In the genomic region with DNA sequence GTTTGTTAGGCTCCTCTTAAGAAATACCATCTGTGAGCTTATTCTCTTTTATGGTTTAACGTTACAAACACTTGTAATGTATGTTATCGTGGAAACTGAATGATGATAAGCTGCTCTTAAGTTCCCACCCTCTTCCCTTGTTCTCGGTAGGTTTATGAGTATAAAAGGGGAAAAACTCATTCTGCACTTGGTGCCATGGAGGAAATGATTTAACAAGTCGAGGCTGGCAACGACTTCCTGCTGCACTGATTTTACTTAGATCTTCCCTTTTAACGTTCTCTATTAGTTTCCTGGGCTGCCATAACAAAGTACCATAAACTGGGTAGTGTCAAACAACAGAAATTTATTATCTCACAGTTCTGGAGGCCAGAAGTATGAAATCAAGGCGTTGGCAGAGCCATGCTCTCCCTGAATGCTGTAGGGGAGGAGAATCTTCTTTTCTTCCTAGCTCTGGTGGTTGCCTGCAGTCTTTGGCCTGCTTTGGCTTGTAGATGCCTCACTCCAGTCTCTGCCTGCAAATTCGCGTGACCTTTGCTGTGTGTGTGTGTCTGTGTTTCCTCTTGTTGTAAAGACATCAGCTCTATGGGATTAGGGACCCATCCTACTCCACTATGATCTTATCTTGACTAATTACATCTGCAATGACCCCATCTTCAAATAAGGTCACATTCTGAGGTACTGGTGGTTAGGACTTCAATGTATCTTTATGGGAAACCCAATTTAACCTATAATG, we compare ENCODE assay signal across 20 cellular contexts. TPM values are rescaled to one million over a fixed set of nuclear protein-coding genes. Genes with fewer than 3 reads are reported as not detected.
A peak's percentile ranks its signal among the peaks of the same experiment; 100 is the strongest.
DNase-seq lines count a peak whose midpoint lies in the region; ATAC-seq, FAIRE-seq and TF ChIP-seq lines count a peak whose summit lies in the region.
"Had no signal": no experiment of that assay in that cellular context is flagged by ENCODE, and none has a peak within 500 bp of the region (broad histone marks: within the 10 kb centered on the region; RNA-seq: fewer than 3 reads in every experiment).

No MANE protein-coding gene starts in this region.

- DNase-seq in OCI-LY7 (ENCODE audit: low spot score) (no peak), hepatocyte (ENCODE audit: low spot score) (no peak), pancreas (no peak), amniotic stem cell (lab: John Stamatoyannopoulos, UW) (no peak), substantia nigra (lab: John Stamatoyannopoulos, UW) (no peak), anterior cingulate cortex (lab: John Stamatoyannopoulos, UW) (no peak), GM23338 (ENCODE audit: low spot score) (no peak)
- DNase-seq: activated B cell treated with CpG ODN at 0.5 μM for 24 hours; activated CD4-positive, alpha-beta memory T cell treated with anti-CD3 and anti-CD28 coated beads, Interleukin-2, amount 10 ng/mL, durations not matched to agents 7 days and 5 days; activated naive CD4-positive, alpha-beta T cell treated with anti-CD3 and anti-CD28 coated beads, Interleukin-2, amount 10 ng/mL, durations not matched to agents 7 days and 5 days; effector CD8-positive, alpha-beta T cell; left lung; NCI-H1092 treated with DMSO at 0.1 percent for 48 hours; NCI-H2081; nucleus accumbens; T-helper 9 cell had no signal

- no peaks in the 10 kb centered on the region for H4K20me1 ChIP-seq in BLaER1
- H4K20me1 ChIP-seq in OCI-LY7 (ENCODE audit: insufficient read depth, low read length), result no peaks in the 10 kb centered on the region
- no peaks in the 10 kb centered on the region for H4K20me1 ChIP-seq in hepatocyte (ENCODE audit: insufficient read depth, poor library complexity, severe bottlenecking)
- no peaks in the 10 kb centered on the region for H4K20me1 ChIP-seq in GM23338 (replicated peaks; ENCODE audit: insufficient read depth)

- no peaks in the 10 kb centered on the region for H3K9me3 Mint-ChIP-seq in GM23338
- H3K9me3 Mint-ChIP-seq: activated B cell treated with CpG ODN at 0.5 μM for 24 hours; activated CD4-positive, alpha-beta memory T cell treated with anti-CD3 and anti-CD28 coated beads, Interleukin-2, amount 10 ng/mL, durations not matched to agents 7 days and 5 days had no signal

- H3K4me2 ChIP-seq in BLaER1 (peak overlapping the region; percentile 26), OCI-LY7 (ENCODE audit: low read length) (no peak overlapping the region), hepatocyte (peak overlapping the region; percentile 61), GM23338 (no peak overlapping the region)

- intact Hi-C loops in OCI-LY7 (cut with micrococcal nuclease; ENCODE audit: unreplicated experiment), result no loop called here
- intact Hi-C loops in pancreas (cut with DNase I), result no loop called here

- no peaks in the 10 kb centered on the region for H3K79me2 ChIP-seq in OCI-LY7 (ENCODE audit: insufficient read depth, low read depth, low read length)
- peaks cover 61% of the 10 kb centered on the region for H3K79me2 ChIP-seq in hepatocyte
- H3K79me2 ChIP-seq in GM23338 (replicated peaks; ENCODE audit: insufficient read depth), result peaks cover 7% of the 10 kb centered on the region

- H3K27ac ChIP-seq in BLaER1 (no peak overlapping the region), OCI-LY7 (ENCODE audit: low read depth, low read length, poor library complexity, severe bottlenecking) (no peak overlapping the region), hepatocyte (peak overlapping the region; percentile 96), pancreas (peak overlapping the region; percentile 80 to 96 (median 96)), substantia nigra (ENCODE audit: low read depth, low read length, poor library complexity, severe bottlenecking) (no peak overlapping the region), GM23338 (ENCODE audit: low read depth) (no peak overlapping the region)
- H3K27ac ChIP-seq: left lung, right atrium auricular region had no signal

- no peaks in the 10 kb centered on the region for H3F3A ChIP-seq in GM23338 (replicated peaks; ENCODE audit: low read depth)

- H3K27me3 ChIP-seq in BLaER1, result no peaks in the 10 kb centered on the region
- H3K27me3 ChIP-seq in hepatocyte, result no peaks in the 10 kb centered on the region
- no peaks in the 10 kb centered on the region for H3K27me3 ChIP-seq in pancreas
- H3K27me3 ChIP-seq in GM23338 (ENCODE audit: insufficient read depth), result no peaks in the 10 kb centered on the region
- H3K27me3 ChIP-seq: left lung, right atrium auricular region had no signal

- H3K9me3 ChIP-seq in BLaER1 (peaks cover 2% of the 10 kb centered on the region; the same call in 1 of the 2 replicates), OCI-LY7 (ENCODE audit: low read length) (no peaks in the 10 kb centered on the region), hepatocyte (ENCODE audit: low read depth) (no peaks in the 10 kb centered on the region), pancreas (no peaks in the 10 kb centered on the region)
- H3K9me3 ChIP-seq: left lung, right atrium auricular region had no signal

- WGBS in hepatocyte (ENCODE audit: low lambda C conversion rate, missing lambda C conversion rate), result 29% methylated on average over 9 of the region's 9 CpGs
- 34 to 42% methylated on average over 9 of the region's 9 CpGs for WGBS in pancreas, 2 donors

- no peak overlapping the region for H3K4me3 Mint-ChIP-seq in GM23338
- H3K4me3 Mint-ChIP-seq: activated B cell treated with CpG ODN at 0.5 μM for 24 hours; activated CD4-positive, alpha-beta memory T cell treated with anti-CD3 and anti-CD28 coated beads, Interleukin-2, amount 10 ng/mL, durations not matched to agents 7 days and 5 days; activated naive CD4-positive, alpha-beta T cell treated with anti-CD3 and anti-CD28 coated beads, Interleukin-2, amount 10 ng/mL, durations not matched to agents 7 days and 5 days had no signal

- H3K9me2 ChIP-seq in OCI-LY7 (ENCODE audit: insufficient read depth, low read length) (no peaks in the 10 kb centered on the region), hepatocyte (replicated peaks; ENCODE audit: insufficient read depth) (no peaks in the 10 kb centered on the region), GM23338 (ENCODE audit: insufficient read depth) (peaks cover 4% of the 10 kb centered on the region; the same call in 1 of the 2 replicates)

- no peaks in the 10 kb centered on the region; the same call in 2 of the 3 replicates for H3K36me3 Mint-ChIP-seq in GM23338 (ENCODE audit: low read depth)
- H3K36me3 Mint-ChIP-seq: activated naive CD4-positive, alpha-beta T cell treated with anti-CD3 and anti-CD28 coated beads, Interleukin-2, amount 10 ng/mL, durations not matched to agents 7 days and 5 days had no signal

- H3K4me1 Mint-ChIP-seq in GM23338, result peaks cover 25% of the 10 kb centered on the region
- H3K4me1 Mint-ChIP-seq: activated B cell treated with CpG ODN at 0.5 μM for 24 hours; activated CD4-positive, alpha-beta memory T cell treated with anti-CD3 and anti-CD28 coated beads, Interleukin-2, amount 10 ng/mL, durations not matched to agents 7 days and 5 days had no signal

- FAIRE-seq in pancreas (lab: Jason Lieb, UNC), result no peak
- FAIRE-seq: astrocyte, RCC 7860 had no signal

- H2AFZ ChIP-seq in OCI-LY7 (ENCODE audit: low read length) (peak overlapping the region; percentile 20; the same call in 1 of the 2 replicates), hepatocyte (peak overlapping the region; percentile 19), GM23338 (no peak overlapping the region)

- no peak overlapping the region for H3K9ac ChIP-seq in BLaER1

- H3K4me3 ChIP-seq in BLaER1, result no peak overlapping the region
- H3K4me3 ChIP-seq in OCI-LY7 (ENCODE audit: low read depth, low read length, poor library complexity, severe bottlenecking), result no peak overlapping the region
- no peak overlapping the region for H3K4me3 ChIP-seq in hepatocyte
- no peak overlapping the region for H3K4me3 ChIP-seq in pancreas
- no peak overlapping the region for H3K4me3 ChIP-seq in GM23338
- H3K4me3 ChIP-seq: left lung, right atrium auricular region had no signal

- BruUV-seq in OCI-LY7 (replicated peaks; lab: Mats Ljungman, UMichigan), result no TSS peak

- H3K27ac Mint-ChIP-seq in GM23338, result no peak overlapping the region
- H3K27ac Mint-ChIP-seq: activated B cell treated with CpG ODN at 0.5 μM for 24 hours; activated CD4-positive, alpha-beta memory T cell treated with anti-CD3 and anti-CD28 coated beads, Interleukin-2, amount 10 ng/mL, durations not matched to agents 7 days and 5 days; activated naive CD4-positive, alpha-beta T cell treated with anti-CD3 and anti-CD28 coated beads, Interleukin-2, amount 10 ng/mL, durations not matched to agents 7 days and 5 days had no signal

- no peak for TF ChIP-seq CTCF in OCI-LY7 (conservative IDR thresholded peaks at IDR 0.05; ENCODE audit: low read length)
- no peak for TF ChIP-seq CTCF in hepatocyte (IDR thresholded peaks at IDR 0.05; ENCODE audit: poor library complexity)
- no peak for TF ChIP-seq CTCF in pancreas (IDR thresholded peaks at IDR 0.05)
- TF ChIP-seq CTCF in GM23338 (conservative IDR thresholded peaks at IDR 0.05; ENCODE audit: low read depth in 2 of 2), result no peak

- H3K27me3 Mint-ChIP-seq in GM23338 (ENCODE audit: insufficient read depth, low read depth, poor library complexity), result peaks cover 7% of the 10 kb centered on the region
- H3K27me3 Mint-ChIP-seq: activated CD4-positive, alpha-beta memory T cell treated with anti-CD3 and anti-CD28 coated beads, Interleukin-2, amount 10 ng/mL, durations not matched to agents 7 days and 5 days; activated naive CD4-positive, alpha-beta T cell treated with anti-CD3 and anti-CD28 coated beads, Interleukin-2, amount 10 ng/mL, durations not matched to agents 7 days and 5 days had no signal

- H3K4me1 ChIP-seq in BLaER1 (peaks cover 27% of the 10 kb centered on the region), OCI-LY7 (ENCODE audit: insufficient read depth, low read length, poor library complexity, severe bottlenecking) (peaks cover 8% of the 10 kb centered on the region), hepatocyte (ENCODE audit: insufficient read depth) (peaks cover 49% of the 10 kb centered on the region), pancreas (peaks cover 49 to 65% (median 63%) of the 10 kb centered on the region in 3 donors), GM23338 (ENCODE audit: insufficient read depth) (peaks cover 18% of the 10 kb centered on the region)
- H3K4me1 ChIP-seq: left lung, right atrium auricular region had no signal

- CTCF ChIA-PET in OCI-LY7 (lab: Charles Lee; ENCODE audit: unreplicated experiment), result no interaction called here

- POLR2A ChIA-PET in OCI-LY7 (lab: Charles Lee), result interaction anchor here (0.5 kb wide), 1 partner anchor 408 kb away, joined by 4 read pairs; no protein-coding TSS in a partner anchor

- ATAC-seq in pancreas (no peak), GM23338 (no peak)
- ATAC-seq: left lung had no signal

- peaks cover 12% of the 10 kb centered on the region for H3K36me3 ChIP-seq in BLaER1
- no peaks in the 10 kb centered on the region for H3K36me3 ChIP-seq in OCI-LY7 (ENCODE audit: insufficient read depth, low read length)
- H3K36me3 ChIP-seq in hepatocyte (replicated peaks; ENCODE audit: insufficient read depth, low read depth), result no peaks in the 10 kb centered on the region
- H3K36me3 ChIP-seq in pancreas, result no peaks in the 10 kb centered on the region
- no peaks in the 10 kb centered on the region for H3K36me3 ChIP-seq in GM23338 (ENCODE audit: insufficient read depth)
- H3K36me3 ChIP-seq: left lung, right atrium auricular region had no signal

RNA-seq across cellular contexts. Expression of a gene that starts 26.2 kb away (rescaled TPM):
- 0.35 and 1.7 TPM in 2 replicates for total RNA-seq in OCI-LY7 (2014; rRNA removed; shearing (Covaris generic))
- 3.2 and 5.5 TPM in 2 replicates for total RNA-seq in OCI-LY7 (2022)
- 4.4 and 7.1 TPM in 2 replicates for total RNA-seq in hepatocyte
- polyA plus RNA-seq in hepatocyte, result 7.3 and 10.8 TPM in 2 replicates
- 10 to 100 TPM in 2 of 6 donors, 1 to 10 TPM in 4; 5.8 to 17.0 (median 9.7) TPM for total RNA-seq in pancreas
- polyA plus RNA-seq in pancreas, result 1 to 10 TPM; 2.6 TPM
- total RNA-seq in GM23338 (2014; rRNA removed; shearing (Covaris generic)), result 5.1 and 14.8 TPM in 2 replicates
- 1.6 and 2.9 TPM in 2 replicates for polyA plus RNA-seq in GM23338 (2016; fragmentation: Nextera tagmentation; extraction: Ambion mirVana)

Comparison
In these comparisons a context has a peak if more than half of its experiments do, and no peak if none do; other contexts are left out.
1. H3K27ac ChIP-seq: peak in hepatocyte (single experiment) and pancreas (4 of 4); none in BLaER1 (single experiment), OCI-LY7 (single experiment), substantia nigra (single experiment) and GM23338 (single experiment).
2. H3K4me2 ChIP-seq: peak in BLaER1 (single experiment) and hepatocyte (single experiment); none in OCI-LY7 (single experiment) and GM23338 (single experiment).